In genomic region chrX:11064851-11065600, GRCh38 we compare ENCODE assay signal across 11 cellular contexts. TPM values are rescaled to one million over a fixed set of nuclear protein-coding genes. Genes with fewer than 3 reads are reported as not detected.
DNase-seq lines count a peak whose midpoint lies in the region; ATAC-seq and TF ChIP-seq lines count a peak whose summit lies in the region.
"Had no signal": no experiment of that assay in that cellular context is flagged by ENCODE, and none has a peak within 500 bp of the region (broad histone marks: within the 10 kb centered on the region; RNA-seq: fewer than 3 reads in every experiment).

No MANE protein-coding gene starts in this region.

- no peaks in the 10 kb centered on the region for H3K9me3 ChIP-seq in PC-9 (ENCODE audit: insufficient read depth, low read depth)
- no peaks in the 10 kb centered on the region for H3K9me3 ChIP-seq in ascending aorta

- 0 out of 2 replicates have a peak overlapping the region, but pooled peaks have one; percentile 23 for H3K4me2 ChIP-seq in PC-9

- peaks cover 10% of the 10 kb centered on the region for H3F3A ChIP-seq in PC-9 (ENCODE audit: insufficient read depth, low read depth)

- H3K27me3 Mint-ChIP-seq in Calu3 (ENCODE audit: unreplicated experiment) = no peaks in the 10 kb centered on the region
- no peaks in the 10 kb centered on the region for H3K27me3 Mint-ChIP-seq in osteocyte (ENCODE audit: unreplicated experiment)

- no peak overlapping the region for H2AFZ ChIP-seq in PC-9

- no peaks in the 10 kb centered on the region for H4K20me1 ChIP-seq in PC-9 (ENCODE audit: insufficient read depth)

- no peaks in the 10 kb centered on the region for H3K9me2 ChIP-seq in PC-9 (ENCODE audit: insufficient read depth)

- TF ChIP-seq CTCF in Calu3 (IDR thresholded peaks at IDR 0.05; ENCODE audit: unreplicated experiment) (no peak), PC-9 (conservative IDR thresholded peaks at IDR 0.05) (no peak), osteocyte (IDR thresholded peaks at IDR 0.05) (no peak), ascending aorta (IDR thresholded peaks at IDR 0.05) (no peak), omental fat pad (IDR thresholded peaks at IDR 0.05) (no peak), GM20000 (IDR thresholded peaks at IDR 0.05; ENCODE audit: extremely low read depth, missing control alignments) (no peak)

- H3K9me3 Mint-ChIP-seq in Calu3 (ENCODE audit: low read depth, unreplicated experiment) = no peaks in the 10 kb centered on the region
- no peaks in the 10 kb centered on the region for H3K9me3 Mint-ChIP-seq in osteocyte (ENCODE audit: unreplicated experiment)
- H3K9me3 Mint-ChIP-seq: natural killer cell had no signal

- BruUV-seq in Calu3 (replicated peaks; lab: Mats Ljungman, UMichigan) = no TSS peak
- no TSS peak for BruUV-seq in PC-9 (replicated peaks; lab: Mats Ljungman, UMichigan)

- H3K27ac Mint-ChIP-seq in Calu3 (ENCODE audit: unreplicated experiment) = no peak overlapping the region
- peak overlapping the region; percentile 86 for H3K27ac Mint-ChIP-seq in osteocyte (ENCODE audit: unreplicated experiment)
- H3K27ac Mint-ChIP-seq: natural killer cell had no signal

- H3K36me3 ChIP-seq in PC-9 (ENCODE audit: low read depth) (no peaks in the 10 kb centered on the region), ascending aorta (no peaks in the 10 kb centered on the region)

- H3K4me1 ChIP-seq in PC-9 (replicated peaks; ENCODE audit: insufficient read depth) (0 out of 2 replicates have a peak, but pooled peaks cover 5% of the 10 kb centered on the region), ascending aorta (no peaks in the 10 kb centered on the region)

- DNase-seq in Calu3 (peak; percentile 19), PC-9 (peak; percentile 39 to 79), fibroblast of gingiva (ENCODE audit: low read depth) (peak; percentile 77), osteocyte (ENCODE audit: extremely low spot score, unreplicated experiment) (no peak), ascending aorta (ENCODE audit: low spot score in 2 of 2) (no peak), omental fat pad (ENCODE audit: low spot score) (no peak), GM20000 (ENCODE audit: low spot score) (no peak)
- DNase-seq: natural killer cell; NCI-H187 treated with DMSO at 0.1 percent for 48 hours; stimulated activated CD4-positive, alpha-beta T cell treated with anti-CD3 and anti-CD28 coated beads, Interleukin-4, amount 100 ng/mL, for 1 hour had no signal

- intact Hi-C loops in Calu3 (cut with micrococcal nuclease; ENCODE audit: unreplicated experiment) = loop anchor here (10.0 kb wide), 1 partner anchor 230 kb away; no protein-coding TSS in a partner anchor
- intact Hi-C loops in PC-9 (cut with micrococcal nuclease; ENCODE audit: unreplicated experiment) = loop anchor here (5.0 kb wide), 1 partner anchor 163 kb away; no protein-coding TSS in a partner anchor
- intact Hi-C loops in ascending aorta (cut with DNase I) = no loop called here

- H3K79me2 ChIP-seq in PC-9 (ENCODE audit: low read depth) = no peaks in the 10 kb centered on the region

- H3K27me3 ChIP-seq in PC-9 (ENCODE audit: insufficient read depth, low read depth) (no peaks in the 10 kb centered on the region), ascending aorta (no peaks in the 10 kb centered on the region)

- POLR2A ChIA-PET in PC-9 (lab: Charles Lee; ENCODE audit: unreplicated experiment) = no interaction called here

- H3K36me3 Mint-ChIP-seq in Calu3 (ENCODE audit: insufficient read depth, unreplicated experiment) (no peaks in the 10 kb centered on the region), osteocyte (ENCODE audit: unreplicated experiment) (no peaks in the 10 kb centered on the region)
- H3K36me3 Mint-ChIP-seq: natural killer cell had no signal

- H3K4me1 Mint-ChIP-seq in Calu3 (ENCODE audit: low read depth, unreplicated experiment) (no peaks in the 10 kb centered on the region), osteocyte (ENCODE audit: unreplicated experiment) (peaks cover 41% of the 10 kb centered on the region)
- H3K4me1 Mint-ChIP-seq: natural killer cell had no signal

- H3K27ac ChIP-seq in PC-9 = peak overlapping the region; percentile 53
- no peak overlapping the region for H3K27ac ChIP-seq in ascending aorta

- no peak overlapping the region for H3K4me3 Mint-ChIP-seq in Calu3 (ENCODE audit: low read depth, unreplicated experiment)
- H3K4me3 Mint-ChIP-seq in osteocyte (ENCODE audit: unreplicated experiment) = peak overlapping the region; percentile 27
- H3K4me3 Mint-ChIP-seq: natural killer cell had no signal

- ATAC-seq in HG02981 (IDR thresholded peaks at IDR 0.05; ENCODE audit: unreplicated experiment) (no peak), omental fat pad (ENCODE audit: low FRiP score) (no peak)
- ATAC-seq: natural killer cell had no signal

- H3K4me3 ChIP-seq in PC-9 (no peak overlapping the region; the same call in 1 of the 2 replicates), ascending aorta (no peak overlapping the region)

- CTCF ChIA-PET in Calu3 (lab: Charles Lee) (no interaction called here), PC-9 (lab: Charles Lee) (no interaction called here)

RNA-seq across cellular contexts. Expression of gene HCCS, which starts 46.1 kb away (rescaled TPM):
- 47.1 and 49.1 TPM in 2 replicates for total RNA-seq in Calu3 (2022)
- 30.4 and 38.5 TPM in 2 replicates for total RNA-seq in PC-9 (2021)
- 27.9 and 32.2 TPM in 2 replicates for total RNA-seq in osteocyte
- total RNA-seq in ascending aorta = 65.0 TPM
- 10 to 100 TPM in 3 of 4 donors, 1 to 10 TPM in 1; 9.3 to 13.6 (median 10.5) TPM for total RNA-seq in omental fat pad

Comparison
In these comparisons a context has a peak if more than half of its experiments do, and no peak if none do; other contexts are left out.
1. DNase-seq: peak in Calu3 (single experiment), PC-9 (2 of 2) and fibroblast of gingiva (single experiment); none in osteocyte (single experiment), ascending aorta (0 of 2), omental fat pad (single experiment) and GM20000 (single experiment).